ENCODE assay signal across 1 cellular context in genomic region chr7:136079066-136079465, GRCh38.
TF ChIP-seq lines count a peak whose summit lies in the region.

No MANE protein-coding gene starts in this region.

TF ChIP-seq in K562, 482 proteins besides CTCF, POLR2A, EP300 and RAD21 (continued from another document):
- peak; percentile 2 for TF ChIP-seq TAF9B (IDR thresholded peaks at IDR 0.05; ENCODE audit: partially characterized antibody)
- TF ChIP-seq IRF1 (CRISPR knock-in tag; IDR thresholded peaks at IDR 0.05; ENCODE audit: borderline replicate concordance) = no peak
- TF ChIP-seq TCF7L2 (IDR thresholded peaks at IDR 0.05; ENCODE audit: low read depth, low read length) = no peak
- TF ChIP-seq FUS (optimal IDR thresholded peaks at IDR 0.05; ENCODE audit: low read depth, low read length) = no peak
- peak; percentile 13 for TF ChIP-seq ZBTB8A (IDR thresholded peaks at IDR 0.05; ENCODE audit: partially characterized antibody)
- no peak for TF ChIP-seq TFE3 (CRISPR knock-in tag; IDR thresholded peaks at IDR 0.05)
- no peak for TF ChIP-seq ZFP1 (CRISPR knock-in tag; IDR thresholded peaks at IDR 0.05)
- peak; percentile 50; the same call in 1 of the 2 replicates for TF ChIP-seq ZNF766 (CRISPR knock-in tag; conservative IDR thresholded peaks at IDR 0.05)
- TF ChIP-seq E2F6 (IDR thresholded peaks at IDR 0.05; ENCODE audit: borderline replicate concordance in 1 of 2, extremely low read depth in 1 of 2, insufficient read depth in 1 of 2, insufficient read length in 1 of 2, low read depth in 1 of 2, low read length in 1 of 2, poor library complexity in 1 of 2, severe bottlenecking in 1 of 2) = no peak
- no peak for TF ChIP-seq MED1 (CRISPR knock-in tag; IDR thresholded peaks at IDR 0.05; ENCODE audit: borderline replicate concordance)
- no peak for TF ChIP-seq SNAPC5 (CRISPR knock-in tag; IDR thresholded peaks at IDR 0.05)
- TF ChIP-seq HDAC3 (IDR thresholded peaks at IDR 0.05; ENCODE audit: borderline replicate concordance, partially characterized antibody) = peak; percentile 31
- TF ChIP-seq MIER1 (IDR thresholded peaks at IDR 0.05; ENCODE audit: low read depth) = no peak
- 0 out of 4 replicates have a peak, but pooled peaks of 1 of the 2 experiments have one; percentile 90 for TF ChIP-seq KDM4B (IDR thresholded peaks at IDR 0.05; ENCODE audit: borderline replicate concordance in 2 of 2, low read depth in 1 of 2)
- no peak for TF ChIP-seq POLR3A (IDR thresholded peaks at IDR 0.05; ENCODE audit: borderline replicate concordance, extremely low read depth, insufficient read depth, insufficient read length)
- no peak for TF ChIP-seq SP2 (IDR thresholded peaks at IDR 0.05; ENCODE audit: extremely low read depth, low read depth, low read length, poor library complexity, severe bottlenecking)
- TF ChIP-seq CLOCK (CRISPR knock-in tag; IDR thresholded peaks at IDR 0.05; ENCODE audit: borderline replicate concordance) = no peak
- TF ChIP-seq E2F3 (CRISPR knock-in tag; IDR thresholded peaks at IDR 0.05) = no peak
- no peak for TF ChIP-seq CHD2 (IDR thresholded peaks at IDR 0.05; ENCODE audit: low read depth, low read length)
- peak; percentile 81; the same call in 1 of the 2 replicates for TF ChIP-seq XRCC3 (IDR thresholded peaks at IDR 0.05)
- no peak for TF ChIP-seq ZBTB17 (CRISPR knock-in tag; IDR thresholded peaks at IDR 0.05)
- no peak for TF ChIP-seq MAFG (tag; conservative IDR thresholded peaks at IDR 0.05)
- TF ChIP-seq THRAP3 (IDR thresholded peaks at IDR 0.05; ENCODE audit: borderline replicate concordance) = 0 out of 2 replicates have a peak, but pooled peaks have one; percentile 39
TF ChIP-seq in K562: peak in this region for 9.
